Comparison of ENCODE assay signal across 24 cellular contexts in genomic region chr1:109825774-109826173, GRCh38.
A peak's percentile ranks its signal among the peaks of the same experiment; 100 is the strongest.
DNase-seq lines count a peak whose midpoint lies in the region; ATAC-seq, FAIRE-seq and TF ChIP-seq lines count a peak whose summit lies in the region.
"Had no signal": no experiment of that assay in that cellular context is flagged by ENCODE, and none has a peak within 500 bp of the region (broad histone marks: within the 10 kb centered on the region; RNA-seq: fewer than 3 reads in every experiment).

No MANE protein-coding gene starts in this region.

- H3K9ac ChIP-seq in SK-N-SH = no peak overlapping the region

- TF ChIP-seq RAD21 in A549 (conservative IDR thresholded peaks at IDR 0.05 in 1 of 2, IDR thresholded peaks at IDR 0.05 in 1 of 2) (no peak), SK-N-SH (IDR thresholded peaks at IDR 0.05; ENCODE audit: low read length) (no peak)

- H3K4me3 Mint-ChIP-seq in T-helper 17 cell = no peak overlapping the region
- no peak overlapping the region for H3K4me3 Mint-ChIP-seq in activated naive CD4-positive, alpha-beta T cell treated with anti-CD3 and anti-CD28 coated beads, Interleukin-2, amount 10 ng/mL, durations not matched to agents 7 days and 5 days
- H3K4me3 Mint-ChIP-seq: activated naive CD8-positive, alpha-beta T cell treated with anti-CD3 and anti-CD28 coated beads, Interleukin-2, amount 50 U/mL, for 24 hours; brain; CD4-positive, alpha-beta memory T cell had no signal

- H3K36me3 ChIP-seq in neutrophil = no peaks in the 10 kb centered on the region
- no peaks in the 10 kb centered on the region for H3K36me3 ChIP-seq in SK-N-SH (replicated peaks in 1 of 2; ENCODE audit: control insufficient read depth in 1 of 2, insufficient read depth in 2 of 2, low read length in 1 of 2)
- H3K36me3 ChIP-seq: gastrocnemius medialis had no signal

- H3K4me1 ChIP-seq in A549 (peaks cover 78% of the 10 kb centered on the region), neutrophil (ENCODE audit: control insufficient read depth in 1 of 2, insufficient read depth in 1 of 2, low read depth in 1 of 2, low read length in 1 of 2) (peaks cover 71% of the 10 kb centered on the region in 2 experiments), SK-N-SH (ENCODE audit: control insufficient read depth in 1 of 2, insufficient read depth in 2 of 2, low read depth in 1 of 2, low read length in 1 of 2) (peaks cover 0 to 21% of the 10 kb centered on the region in 2 experiments; a peak in 3 of 4 replicates)

- TF ChIP-seq CTCF in A549 (IDR thresholded peaks at IDR 0.05) (no peak), AG10803 (conservative IDR thresholded peaks at IDR 0.05; ENCODE audit: low read length) (no peak), neutrophil (IDR thresholded peaks at IDR 0.05) (no peak), SK-N-SH (IDR thresholded peaks at IDR 0.05) (no peak)

- H2AFZ ChIP-seq in SK-N-SH (ENCODE audit: low read depth) = no peak overlapping the region

- peaks cover 12% of the 10 kb centered on the region for H3K4me1 Mint-ChIP-seq in T-helper 17 cell
- H3K4me1 Mint-ChIP-seq in activated naive CD4-positive, alpha-beta T cell treated with anti-CD3 and anti-CD28 coated beads, Interleukin-2, amount 10 ng/mL, durations not matched to agents 7 days and 5 days = peaks cover 20% of the 10 kb centered on the region

- H3F3A ChIP-seq in SK-N-SH (replicated peaks; ENCODE audit: insufficient read depth) = peaks cover 5% of the 10 kb centered on the region

- no peaks in the 10 kb centered on the region for H3K36me3 Mint-ChIP-seq in T-helper 17 cell (ENCODE audit: low read depth)
- no peaks in the 10 kb centered on the region for H3K36me3 Mint-ChIP-seq in activated naive CD4-positive, alpha-beta T cell treated with anti-CD3 and anti-CD28 coated beads, Interleukin-2, amount 10 ng/mL, durations not matched to agents 7 days and 5 days
- H3K36me3 Mint-ChIP-seq: brain; CD4-positive, alpha-beta memory T cell had no signal

- H3K4me2 ChIP-seq in A549 = no peak overlapping the region
- H3K4me2 ChIP-seq in SK-N-SH = no peak overlapping the region

- no peak for TF ChIP-seq POLR2A in A549 (IDR thresholded peaks at IDR 0.05; ENCODE audit: low read length)

- H3K9me3 ChIP-seq in A549 (no peaks in the 10 kb centered on the region), T-helper 17 cell (ENCODE audit: control insufficient read depth, low read length, poor library complexity, severe bottlenecking) (no peaks in the 10 kb centered on the region), neutrophil (no peaks in the 10 kb centered on the region), SK-N-SH (no peaks in the 10 kb centered on the region)
- H3K9me3 ChIP-seq: gastrocnemius medialis had no signal

- no peaks in the 10 kb centered on the region for H3K79me2 ChIP-seq in SK-N-SH (ENCODE audit: insufficient read depth)

- peaks cover under 1% of the 10 kb centered on the region for H3K9me3 Mint-ChIP-seq in activated naive CD4-positive, alpha-beta T cell treated with anti-CD3 and anti-CD28 coated beads, Interleukin-2, amount 10 ng/mL, durations not matched to agents 7 days and 5 days
- H3K9me3 Mint-ChIP-seq: activated naive CD8-positive, alpha-beta T cell treated with anti-CD3 and anti-CD28 coated beads, Interleukin-2, amount 50 U/mL, for 24 hours; brain; CD4-positive, alpha-beta memory T cell had no signal

- no peak for DNase-seq in A549 (ENCODE audit: low read depth in 1 of 2, low spot score in 1 of 2)
- DNase-seq in AG10803 (ENCODE audit: low read depth) = peak; percentile 44
- DNase-seq in T-helper 17 cell = no peak
- DNase-seq in activated naive CD4-positive, alpha-beta T cell treated with anti-CD3 and anti-CD28 coated beads, Interleukin-2, amount 10 ng/mL, durations not matched to agents 7 days and 5 days = no peak
- DNase-seq in SK-N-SH = no peak
- DNase-seq: activated CD4-positive, alpha-beta T cell treated with anti-CD3 and anti-CD28 coated beads for 4 hours; activated effector memory CD4-positive, alpha-beta T cell treated with anti-CD3 and anti-CD28 coated beads, Interleukin-2, amount 50 U/mL, for 16 hours; activated naive CD8-positive, alpha-beta T cell treated with anti-CD3 and anti-CD28 coated beads, Interleukin-2, amount 50 U/mL, for 24 hours; CD4-positive, alpha-beta memory T cell; dorsolateral prefrontal cortex; gastrocnemius medialis; hippocampal formation; MV-4-11; NCI-H1436 treated with DMSO at 0.1 percent for 48 hours; NCI-H2107; NCI-H748 treated with DMSO at 0.1 percent for 48 hours; occipital lobe had no signal

- H3K27me3 ChIP-seq in neutrophil (no peaks in the 10 kb centered on the region), SK-N-SH (ENCODE audit: insufficient read depth) (no peaks in the 10 kb centered on the region)
- H3K27me3 ChIP-seq: dorsolateral prefrontal cortex, gastrocnemius medialis had no signal

- POLR2A ChIA-PET in A549 (lab: Yijun Ruan, JAX) (no interaction called here), SK-N-SH (lab: Yijun Ruan, JAX) (no interaction called here)

- no peak for FAIRE-seq in A549 (lab: Jason Lieb, UNC)
- FAIRE-seq: GM12891, H1 had no signal

- no peak for ATAC-seq in A549
- ATAC-seq in T-helper 17 cell = no peak
- no peak for ATAC-seq in GM21367 (IDR thresholded peaks at IDR 0.05; ENCODE audit: unreplicated experiment)
- ATAC-seq: activated naive CD8-positive, alpha-beta T cell treated with anti-CD3 and anti-CD28 coated beads, Interleukin-2, amount 50 U/mL, for 24 hours; gastrocnemius medialis; left lobe of liver had no signal

- H3K27ac Mint-ChIP-seq in T-helper 17 cell = peak overlapping the region; percentile 12
- H3K27ac Mint-ChIP-seq in activated naive CD4-positive, alpha-beta T cell treated with anti-CD3 and anti-CD28 coated beads, Interleukin-2, amount 10 ng/mL, durations not matched to agents 7 days and 5 days = no peak overlapping the region
- H3K27ac Mint-ChIP-seq: activated naive CD8-positive, alpha-beta T cell treated with anti-CD3 and anti-CD28 coated beads, Interleukin-2, amount 50 U/mL, for 24 hours; brain had no signal

- peak overlapping the region; percentile 94 to 98; a peak in 4 of 6 replicates for H3K27ac ChIP-seq in A549
- peak overlapping the region; percentile 92 for H3K27ac ChIP-seq in neutrophil
- no peak overlapping the region for H3K27ac ChIP-seq in SK-N-SH (ENCODE audit: low read depth in 2 of 2, low read length in 1 of 2)
- H3K27ac ChIP-seq: RWPE1 had no signal

- no peak overlapping the region for H3K4me3 ChIP-seq in A549
- no peak overlapping the region for H3K4me3 ChIP-seq in AG10803 (ENCODE audit: low read length)
- H3K4me3 ChIP-seq in neutrophil (ENCODE audit: low read depth in 1 of 2, low read length in 1 of 2) = no peak overlapping the region
- H3K4me3 ChIP-seq in SK-N-SH (ENCODE audit: low read depth in 2 of 2, low read length in 1 of 2) = no peak overlapping the region
- H3K4me3 ChIP-seq: dorsolateral prefrontal cortex, gastrocnemius medialis had no signal

- no peaks in the 10 kb centered on the region for H3K27me3 Mint-ChIP-seq in T-helper 17 cell
- peaks cover 5% of the 10 kb centered on the region for H3K27me3 Mint-ChIP-seq in activated naive CD4-positive, alpha-beta T cell treated with anti-CD3 and anti-CD28 coated beads, Interleukin-2, amount 10 ng/mL, durations not matched to agents 7 days and 5 days
- H3K27me3 Mint-ChIP-seq: activated naive CD8-positive, alpha-beta T cell treated with anti-CD3 and anti-CD28 coated beads, Interleukin-2, amount 50 U/mL, for 24 hours; CD4-positive, alpha-beta memory T cell had no signal

- no peaks in the 10 kb centered on the region for H3K9me2 ChIP-seq in SK-N-SH

- no peak for TF ChIP-seq EP300 in A549 (IDR thresholded peaks at IDR 0.05)
- no peak for TF ChIP-seq EP300 in SK-N-SH (IDR thresholded peaks at IDR 0.05; ENCODE audit: borderline replicate concordance in 1 of 2, low read depth in 1 of 2, low read length in 1 of 2)

- no peaks in the 10 kb centered on the region for H4K20me1 ChIP-seq in SK-N-SH (ENCODE audit: insufficient read depth)

- CTCF ChIA-PET in A549 (lab: Yijun Ruan, JAX) (interaction anchor here (1.2 to 3.0 kb wide), 4 partner anchors 13 to 159 kb away, joined by 3 to 9 read pairs (median 4); partner anchors contain the start of gene AHCYL1), SK-N-SH (lab: Yijun Ruan, JAX) (no interaction called here)
- CTCF ChIA-PET in activated naive CD4-positive, alpha-beta T cell treated with anti-CD3 and anti-CD28 coated beads, Interleukin-2, amount 10 ng/mL, durations not matched to agents 7 days and 5 days (lab: Charles Lee) = interaction anchor here (0.6 to 1.9 kb wide), 3 partner anchors 36 to 292 kb away, joined by 3 to 6 read pairs (median 3); no protein-coding TSS in a partner anchor

TF ChIP-seq in A549, 52 proteins besides CTCF, POLR2A, EP300 and RAD21 (continues in another document):
- TF ChIP-seq ZSCAN20 (CRISPR knock-in tag; IDR thresholded peaks at IDR 0.05) (no peak), MAZ (IDR thresholded peaks at IDR 0.05; ENCODE audit: borderline replicate concordance, low read depth, low read length) (no peak), FOXS1 (CRISPR knock-in tag; IDR thresholded peaks at IDR 0.05) (no peak), CHD2 (IDR thresholded peaks at IDR 0.05; ENCODE audit: low read length, partially characterized antibody) (no peak), ESRRA (IDR thresholded peaks at IDR 0.05; ENCODE audit: borderline replicate concordance, low read length) (no peak), TP53 (CRISPR knock-in tag; IDR thresholded peaks at IDR 0.05) (no peak), HES2 (IDR thresholded peaks at IDR 0.05) (no peak), KDM5A (IDR thresholded peaks at IDR 0.05) (no peak), NPAS2 (CRISPR knock-in tag; IDR thresholded peaks at IDR 0.05; ENCODE audit: borderline replicate concordance) (no peak)

TF ChIP-seq in SK-N-SH, 30 proteins besides CTCF, POLR2A, EP300 and RAD21 (continues in another document):
- TF ChIP-seq RFX5 (IDR thresholded peaks at IDR 0.05; ENCODE audit: low read length) (no peak), TAF1 (IDR thresholded peaks at IDR 0.05; ENCODE audit: borderline replicate concordance, low read depth, low read length) (no peak), SIN3A (IDR thresholded peaks at IDR 0.05; ENCODE audit: borderline replicate concordance, low read depth, low read length) (no peak), MXI1 (IDR thresholded peaks at IDR 0.05; ENCODE audit: low read depth, low read length) (no peak), FOSL2 (IDR thresholded peaks at IDR 0.05; ENCODE audit: borderline replicate concordance, low read depth) (no peak), RXRA (IDR thresholded peaks at IDR 0.05; ENCODE audit: borderline replicate concordance, low read depth) (no peak)

Comparison
In these comparisons a context has a peak if more than half of its experiments do, and no peak if none do; other contexts are left out.
1. H3K27ac ChIP-seq: peak in A549 (2 of 2) and neutrophil (single experiment); none in SK-N-SH (0 of 2).